In genomic region chr1:15952317-15953258, GRCh38 we compare ENCODE assay signal across 7 cellular contexts. TPM values are rescaled to one million over a fixed set of nuclear protein-coding genes. Genes with fewer than 3 reads are reported as not detected.
DNase-seq lines count a peak whose midpoint lies in the region; ATAC-seq and TF ChIP-seq lines count a peak whose summit lies in the region.

No MANE protein-coding gene starts in this region.

- no peaks in the 10 kb centered on the region for H3K23me2 ChIP-seq in H9 (ENCODE audit: insufficient read length, low read depth, low read length, poor library complexity, severe bottlenecking)

- peak overlapping the region in 2 of 3 experiments; percentile 15 to 84; a peak in 2 of 7 replicates for H3K27ac Mint-ChIP-seq in H9

- TF ChIP-seq CTCF in H9 (conservative IDR thresholded peaks at IDR 0.05) (no peak), spleen (IDR thresholded peaks at IDR 0.05 in 8 of 11, conservative IDR thresholded peaks at IDR 0.05 in 3 of 11) (no peak)

- peak; percentile 55 for ATAC-seq in SK-N-SH treated with all-trans-retinoic acid at 6 μM for 48 hours

- no peak for TF ChIP-seq POLR2A in spleen (IDR thresholded peaks at IDR 0.05)

- H3K18ac ChIP-seq in H9 (ENCODE audit: insufficient read length, low read depth, low read length): no peak overlapping the region

- H2BK5ac ChIP-seq in H9 (ENCODE audit: insufficient read length, low read length): no peak overlapping the region

- no peak overlapping the region for H3K56ac ChIP-seq in H9 (ENCODE audit: insufficient read length, low read depth, low read length)

- H3K23ac ChIP-seq in H9 (ENCODE audit: insufficient read length, low read depth, low read length): no peak overlapping the region

- H3K9me3 ChIP-seq in H9 (ENCODE audit: control insufficient read depth, low read depth, low read length): no peaks in the 10 kb centered on the region
- no peaks in the 10 kb centered on the region for H3K9me3 ChIP-seq in esophagus (ENCODE audit: control insufficient read depth in 2 of 2, insufficient read depth in 1 of 2, low read depth in 1 of 2, low read length in 1 of 2)
- no peaks in the 10 kb centered on the region for H3K9me3 ChIP-seq in spleen

- no peak overlapping the region; a peak in 1 of 5 replicates for H3K4me3 Mint-ChIP-seq in H9

- H3T11ph ChIP-seq in H9 (ENCODE audit: low read length): no peak overlapping the region

- peaks cover 6 to 23% (median 8%) of the 10 kb centered on the region in 3 experiments for H3K36me3 Mint-ChIP-seq in H9 (ENCODE audit: insufficient read depth in 1 of 3, low read depth in 3 of 3)

- no peaks in the 10 kb centered on the region for H3K79me1 ChIP-seq in H9 (ENCODE audit: insufficient read depth, low read depth, low read length, poor library complexity, severe bottlenecking)

- H3K4me3 ChIP-seq in esophagus (ENCODE audit: low read depth in 1 of 2, low read length in 2 of 2) (no peak overlapping the region), spleen (no peak overlapping the region)

- no peak overlapping the region for H3K4me2 ChIP-seq in H9 (ENCODE audit: insufficient read depth, insufficient read length, low read length)

- intact Hi-C loops in spleen (cut with DNase I; ENCODE audit: low total_unique reads): no loop called here

- no peak overlapping the region for H4K5ac ChIP-seq in H9 (ENCODE audit: insufficient read length, low read depth, low read length)

- no peak overlapping the region for H3K4ac ChIP-seq in H9 (ENCODE audit: low read depth, low read length)

- H2AK5ac ChIP-seq in H9 (ENCODE audit: insufficient read length, low read length): no peak overlapping the region

- no peak overlapping the region for H4K8ac ChIP-seq in H9 (replicated peaks; ENCODE audit: insufficient read length, low read depth, low read length)

- peaks cover 58% of the 10 kb centered on the region in 2 experiments for H3K4me1 Mint-ChIP-seq in H9

- H2AFZ ChIP-seq in H9 (ENCODE audit: low read length): no peak overlapping the region

- H2BK120ac ChIP-seq in H9 (ENCODE audit: low read depth, low read length, poor library complexity, severe bottlenecking): no peak overlapping the region

- no peak overlapping the region for H2BK12ac ChIP-seq in H9 (ENCODE audit: insufficient read length, low read depth, low read length)

- H2BK15ac ChIP-seq in H9 (ENCODE audit: low read depth, low read length): no peak overlapping the region

- H3K27me3 ChIP-seq in H9 (ENCODE audit: insufficient read depth, low read length) (no peaks in the 10 kb centered on the region), esophagus (ENCODE audit: control insufficient read depth in 1 of 2, insufficient read depth in 2 of 2, low read length in 2 of 2) (no peaks in the 10 kb centered on the region), spleen (replicated peaks in 1 of 7) (no peaks in the 10 kb centered on the region)

- peaks cover 5% of the 10 kb centered on the region for H4K20me1 ChIP-seq in H9 (ENCODE audit: control insufficient read depth, insufficient read depth, insufficient read length)

- H2BK20ac ChIP-seq in H9 (ENCODE audit: low read depth, low read length, poor library complexity, severe bottlenecking): no peak overlapping the region

- H3K9me3 Mint-ChIP-seq in H9: no peaks in the 10 kb centered on the region

- H4K91ac ChIP-seq in H9 (ENCODE audit: insufficient read length, low read depth, low read length): no peak overlapping the region

- no peak for DNase-seq in H9
- peak; percentile 61 for DNase-seq in spleen
- no peak for DNase-seq in D341Med (ENCODE audit: low spot score)
- DNase-seq in NCI-H2171 treated with DMSO at 0.1 percent for 48 hours (lab: John Stamatoyannopoulos, UW): no peak
- DNase-seq in cortex of kidney (lab: John Stamatoyannopoulos, UW): no peak

- H3K27ac ChIP-seq in H9 (ENCODE audit: insufficient read length, low read depth, low read length): no peak overlapping the region
- H3K27ac ChIP-seq in esophagus (ENCODE audit: low read depth in 2 of 2, low read length in 1 of 2): peak overlapping the region; percentile 94 to 99
- peak overlapping the region in 4 of 8 donors; percentile 10 to 90 (median 25) for H3K27ac ChIP-seq in spleen

- H3K27me3 Mint-ChIP-seq in H9 (ENCODE audit: low read depth): no peaks in the 10 kb centered on the region; the same call in 1 of the 2 replicates

- peaks cover 0 to 8% of the 10 kb centered on the region in 2 donors for H3K36me3 ChIP-seq in esophagus (ENCODE audit: control insufficient read depth in 2 of 2, insufficient read depth in 2 of 2, low read length in 1 of 2)
- peaks cover 0 to 37% (median 5%) of the 10 kb centered on the region in 6 donors for H3K36me3 ChIP-seq in spleen

- peaks cover 8% of the 10 kb centered on the region; the same call in 1 of the 2 replicates for H3K4me1 ChIP-seq in H9 (ENCODE audit: insufficient read depth, low read length)
- peaks cover 24 to 56% of the 10 kb centered on the region in 2 donors for H3K4me1 ChIP-seq in esophagus (ENCODE audit: control insufficient read depth in 2 of 2, insufficient read depth in 2 of 2, low read length in 1 of 2)
- H3K4me1 ChIP-seq in spleen: peaks cover 56 to 100% (median 84%) of the 10 kb centered on the region in 6 donors

- no CpG with 5 or more reads among the region's 27 CpGs for WGBS in H9 (ENCODE audit: extremely low coverage, insufficient read length, low lambda C conversion rate)
- WGBS in esophagus, 2 donors: 64 to 72% methylated on average over 27 of the region's 27 CpGs
- 70 to 80% (median 76%) methylated on average over 27 of the region's 27 CpGs for WGBS in spleen, 5 donors

- H3K14ac ChIP-seq in H9 (ENCODE audit: insufficient read depth, low read length): no peak overlapping the region

- H3K9ac ChIP-seq in H9 (ENCODE audit: extremely low read depth, insufficient read length, low read length): no peak overlapping the region

- no peaks in the 10 kb centered on the region; the same call in 1 of the 2 replicates for H3K79me2 ChIP-seq in H9 (ENCODE audit: insufficient read depth, low read length)

TF ChIP-seq in SK-N-SH treated with all-trans-retinoic acid at 6 μM for 48 hours, 23 proteins besides CTCF, POLR2A, EP300 and RAD21:
- TF ChIP-seq CSDC2 (CRISPR knock-in tag; IDR thresholded peaks at IDR 0.05) (no peak), BACH2 (CRISPR knock-in tag; IDR thresholded peaks at IDR 0.05; ENCODE audit: borderline replicate concordance) (no peak), PATZ1 (CRISPR knock-in tag; IDR thresholded peaks at IDR 0.05; ENCODE audit: borderline replicate concordance) (no peak), OSR1 (CRISPR knock-in tag; IDR thresholded peaks at IDR 0.05) (no peak)

RNA-seq across cellular contexts. Expression of gene ZBTB17, which starts 23.3 kb away (rescaled TPM):
- 16.5 and 16.7 TPM in 2 replicates for total RNA-seq in H9 (2021)
- 10 to 100 TPM; 27.8 to 41.7 TPM for polyA plus RNA-seq in esophagus
- 10 to 100 TPM; 36.8 to 73.4 (median 52.1) TPM for total RNA-seq in spleen
- 100 to 1,000 TPM in 2 of 3 donors, 10 to 100 TPM in 1; 46.5 to 139 (median 111) TPM for polyA plus RNA-seq in spleen

RNA-seq across cellular contexts. Expression of gene SRARP, which starts 51.4 kb away (rescaled TPM):
- total RNA-seq in H9 (2021): not detected in 2 replicates
- polyA plus RNA-seq in esophagus: not detected
- not detected for total RNA-seq in spleen
- polyA plus RNA-seq in spleen: not detected
